14 cellular contexts compared by ENCODE assay signal in genomic region chr11:61165785-61166184, GRCh38. TPM values are rescaled to one million over a fixed set of nuclear protein-coding genes. Genes with fewer than 3 reads are reported as not detected.
DNase-seq lines count a peak whose midpoint lies in the region; ATAC-seq, FAIRE-seq and TF ChIP-seq lines count a peak whose summit lies in the region.
"Not testable (repeated sequence)": the region's sequence is repeated elsewhere in the genome, so short reads cannot be mapped to it uniquely, and the experiment has no call there.
"Had no signal": no experiment of that assay in that cellular context is flagged by ENCODE, and none has a peak within 500 bp of the region (broad histone marks: within the 10 kb centered on the region; RNA-seq: fewer than 3 reads in every experiment).

No MANE protein-coding gene starts in this region.

- not testable (repeated sequence) for H3K79me2 ChIP-seq in HepG2 (ENCODE audit: insufficient read depth, low read length)

- TF ChIP-seq POLR2A in HepG2 (IDR thresholded peaks at IDR 0.05; ENCODE audit: insufficient read depth in 1 of 2, low read depth in 2 of 2, low read length in 2 of 2), result not testable (repeated sequence)

- TF ChIP-seq RAD21 in HepG2 (CRISPR knock-in tag; IDR thresholded peaks at IDR 0.05), result not testable (repeated sequence)

- intact Hi-C loops in CD14-positive monocyte (cut with micrococcal nuclease), result loop anchor here (10.0 kb wide), 2 partner anchors 101 to 259 kb away; partner anchors contain the start of gene CPSF7 (in 1 of the 2)
- intact Hi-C loops in HepG2 (cut with micrococcal nuclease; ENCODE audit: unreplicated experiment), result not testable (repeated sequence)

- H3K4me3 Mint-ChIP-seq in CD14-positive monocyte (peak overlapping the region; percentile 34 to 84), endodermal cell (peak overlapping the region; percentile 1)
- not testable (repeated sequence) for H3K4me3 Mint-ChIP-seq in activated T-helper 17 cell treated with anti-CD3 and anti-CD28 coated beads, Interleukin-2, amount 50 U/mL, for 72 hours; progenitor cell of endocrine pancreas (ENCODE audit: low read depth); stimulated activated naive B cell treated with anti-CD40 and anti-IgM and Interleukin-4, amounts not matched to agents 10 μg/mL and 1 μg/mL and 100 μg/mL, for 72 hours

- CTCF ChIA-PET in HepG2 (lab: Yijun Ruan, JAX; ENCODE audit: low intra/inter-chr PET ratio, low total read pairs), result not testable (repeated sequence)

- peak overlapping the region; percentile 44 for H3K4me3 ChIP-seq in HL-60 (replicated peaks; ENCODE audit: insufficient read depth, low read length)
- not testable (repeated sequence) for H3K4me3 ChIP-seq in endodermal cell (ENCODE audit: low read length)
- peak overlapping the region in 1 of 3 experiments; percentile 21; a peak in 1 of 6 replicates for H3K4me3 ChIP-seq in HepG2 (replicated peaks in 1 of 3; ENCODE audit: insufficient read depth in 1 of 3, low read depth in 2 of 3, low read length in 3 of 3)

- in situ Hi-C loops in HepG2 (cut with HindIII; ENCODE audit: extremely low pct_ligation_motif_present, low pct_unique_long_range_greater_than_20kb), result not testable (repeated sequence)

- not testable (repeated sequence) for TF ChIP-seq EP300 in HepG2 (IDR thresholded peaks at IDR 0.05; ENCODE audit: low read depth in 2 of 2, low read length in 2 of 2); HepG2 (CRISPR knock-in tag; IDR thresholded peaks at IDR 0.05; ENCODE audit: borderline replicate concordance)

- H3K4me1 Mint-ChIP-seq in CD14-positive monocyte (peaks cover 68% of the 10 kb centered on the region), endodermal cell (peaks cover 25% of the 10 kb centered on the region), progenitor cell of endocrine pancreas (ENCODE audit: low read depth) (peaks cover 20% of the 10 kb centered on the region)
- peaks cover 15% of the 10 kb centered on the region for H3K4me1 Mint-ChIP-seq in activated T-helper 17 cell treated with anti-CD3 and anti-CD28 coated beads, Interleukin-2, amount 50 U/mL, for 72 hours
- peaks cover 37 to 56% of the 10 kb centered on the region in 2 donors for H3K4me1 Mint-ChIP-seq in stimulated activated naive B cell treated with anti-CD40 and anti-IgM and Interleukin-4, amounts not matched to agents 10 μg/mL and 1 μg/mL and 100 μg/mL, for 72 hours

- H3K9me3 ChIP-seq in endodermal cell (ENCODE audit: control insufficient read depth, low read length); HepG2 (ENCODE audit: low read length): not testable (repeated sequence)

- peak overlapping the region; percentile 79 for H3K4me2 ChIP-seq in HepG2 (ENCODE audit: low read depth, low read length)

- TF ChIP-seq CTCF in CD14-positive monocyte (IDR thresholded peaks at IDR 0.05); HL-60 (IDR thresholded peaks at IDR 0.05; ENCODE audit: insufficient read depth, low read length); VCaP (conservative IDR thresholded peaks at IDR 0.05); endodermal cell (conservative IDR thresholded peaks at IDR 0.05); HepG2 (CRISPR knock-in tag; IDR thresholded peaks at IDR 0.05); progenitor cell of endocrine pancreas (IDR thresholded peaks at IDR 0.05; ENCODE audit: unreplicated experiment): not testable (repeated sequence)

- H4K20me1 ChIP-seq in HepG2 (ENCODE audit: insufficient read depth, low read length), result not testable (repeated sequence)

- DNase-seq in CD14-positive monocyte (ENCODE audit: low spot score); HL-60 (ENCODE audit: low read depth in 1 of 2, low spot score in 1 of 2); endodermal cell; HepG2 (ENCODE audit: low spot score); progenitor cell of endocrine pancreas (ENCODE audit: low spot score, unreplicated experiment); stimulated activated naive B cell treated with anti-CD40 and anti-IgM and Interleukin-4, amounts not matched to agents 10 μg/mL and 1 μg/mL and 100 μg/mL, for 72 hours: not testable (repeated sequence)

- WGBS in endodermal cell (ENCODE audit: insufficient coverage in 1 of 2, insufficient read length in 1 of 2), 2 experiments, result 70% methylated on average over 2 of the region's 7 CpGs; no CpG with 5 or more reads in 1 of the 2 experiments
- WGBS in HepG2 (ENCODE audit: low lambda C conversion rate), result 0% methylated on average over 2 of the region's 7 CpGs

- POLR2A ChIA-PET in HepG2 (lab: Yijun Ruan, JAX), result not testable (repeated sequence)

- not testable (repeated sequence) for H3K4me1 ChIP-seq in endodermal cell (ENCODE audit: control insufficient read depth, insufficient read depth, low read length)
- peaks cover 41% of the 10 kb centered on the region for H3K4me1 ChIP-seq in HepG2 (ENCODE audit: insufficient read depth, low read length)

- H3K9me3 Mint-ChIP-seq in CD14-positive monocyte, result peaks cover 3 to 16% (median 13%) of the 10 kb centered on the region in 7 donors
- H3K9me3 Mint-ChIP-seq in activated T-helper 17 cell treated with anti-CD3 and anti-CD28 coated beads, Interleukin-2, amount 50 U/mL, for 72 hours; progenitor cell of endocrine pancreas (ENCODE audit: low read depth): not testable (repeated sequence)
- peaks cover 13% of the 10 kb centered on the region for H3K9me3 Mint-ChIP-seq in endodermal cell
- H3K9me3 Mint-ChIP-seq in stimulated activated naive B cell treated with anti-CD40 and anti-IgM and Interleukin-4, amounts not matched to agents 10 μg/mL and 1 μg/mL and 100 μg/mL, for 72 hours, result peaks cover 7 to 12% of the 10 kb centered on the region in 2 donors

- not testable (repeated sequence) for H3K36me3 Mint-ChIP-seq in CD14-positive monocyte; activated T-helper 17 cell treated with anti-CD3 and anti-CD28 coated beads, Interleukin-2, amount 50 U/mL, for 72 hours (ENCODE audit: low read depth); endodermal cell (ENCODE audit: low read depth); progenitor cell of endocrine pancreas (ENCODE audit: insufficient read depth)
- peaks cover 11 to 12% of the 10 kb centered on the region in 2 donors for H3K36me3 Mint-ChIP-seq in stimulated activated naive B cell treated with anti-CD40 and anti-IgM and Interleukin-4, amounts not matched to agents 10 μg/mL and 1 μg/mL and 100 μg/mL, for 72 hours

- H3K36me3 ChIP-seq in endodermal cell (ENCODE audit: control insufficient read depth, insufficient read depth, low read length); HepG2 (replicated peaks in 1 of 2; ENCODE audit: control insufficient read depth in 1 of 2, insufficient read depth in 2 of 2, low read length in 2 of 2): not testable (repeated sequence)

- H2AFZ ChIP-seq in HepG2 (ENCODE audit: low read length), result not testable (repeated sequence)

- not testable (repeated sequence) for BruUV-seq in HepG2 (replicated peaks; lab: Mats Ljungman, UMichigan)

- not testable (repeated sequence) for FAIRE-seq in HepG2 (lab: Jason Lieb, UNC)

- H3K27ac ChIP-seq in HL-60 (replicated peaks), result peak overlapping the region; percentile 99
- H3K27ac ChIP-seq in VCaP, result peak overlapping the region; percentile 42
- H3K27ac ChIP-seq in endodermal cell (ENCODE audit: low read depth, low read length); HepG2 (ENCODE audit: extremely low read length, insufficient read depth, low read length): not testable (repeated sequence)

- not testable (repeated sequence) for H3K27me3 Mint-ChIP-seq in CD14-positive monocyte (ENCODE audit: low read depth in 3 of 3); activated T-helper 17 cell treated with anti-CD3 and anti-CD28 coated beads, Interleukin-2, amount 50 U/mL, for 72 hours; progenitor cell of endocrine pancreas; stimulated activated naive B cell treated with anti-CD40 and anti-IgM and Interleukin-4, amounts not matched to agents 10 μg/mL and 1 μg/mL and 100 μg/mL, for 72 hours
- H3K27me3 Mint-ChIP-seq in endodermal cell (ENCODE audit: insufficient read depth), result peaks cover 10% of the 10 kb centered on the region

- not testable (repeated sequence) for ATAC-seq in activated T-helper 17 cell treated with anti-CD3 and anti-CD28 coated beads, Interleukin-2, amount 50 U/mL, for 72 hours (replicated peaks); HepG2; stimulated activated naive B cell treated with anti-CD40 and anti-IgM and Interleukin-4, amounts not matched to agents 10 μg/mL and 1 μg/mL and 100 μg/mL, for 72 hours (replicated peaks)

- not testable (repeated sequence) for H3K9ac ChIP-seq in endodermal cell (ENCODE audit: extremely low read depth, low read length, poor library complexity, severe bottlenecking); HepG2 (ENCODE audit: insufficient read depth, low read depth, low read length)

- H3K27me3 ChIP-seq in HL-60 (ENCODE audit: insufficient read depth, poor library complexity, severe bottlenecking); endodermal cell (ENCODE audit: control insufficient read depth, insufficient read depth, low read length, poor library complexity, severe bottlenecking); HepG2 (ENCODE audit: control insufficient read depth in 1 of 2, insufficient read depth in 2 of 2, low read length in 2 of 2): not testable (repeated sequence)

- peak overlapping the region; percentile 99 to 100 (median 100) for H3K27ac Mint-ChIP-seq in CD14-positive monocyte
- peak overlapping the region; percentile 71 for H3K27ac Mint-ChIP-seq in activated T-helper 17 cell treated with anti-CD3 and anti-CD28 coated beads, Interleukin-2, amount 50 U/mL, for 72 hours
- H3K27ac Mint-ChIP-seq in endodermal cell, result peak overlapping the region; percentile 32
- H3K27ac Mint-ChIP-seq in progenitor cell of endocrine pancreas, result peak overlapping the region; percentile 77
- peak overlapping the region; percentile 62 for H3K27ac Mint-ChIP-seq in stimulated activated naive B cell treated with anti-CD40 and anti-IgM and Interleukin-4, amounts not matched to agents 10 μg/mL and 1 μg/mL and 100 μg/mL, for 72 hours

RNA-seq across cellular contexts. Expression of gene VPS37C, which starts 4.6 kb away (rescaled TPM):
- 1 to 10 TPM; 1.9 to 3.8 TPM for polyA plus RNA-seq in CD14-positive monocyte
- total RNA-seq in activated T-helper 17 cell treated with anti-CD3 and anti-CD28 coated beads, Interleukin-2, amount 50 U/mL, for 72 hours, result 10 to 100 TPM in 1 of 2 donors, 1 to 10 TPM in 1; 9.7 to 14.5 TPM
- total RNA-seq in endodermal cell, result 10 to 100 TPM; 23.9 to 26.7 TPM
- 23.6 TPM for polyA plus RNA-seq in endodermal cell (2013, experiment 1 of 2)
- polyA plus RNA-seq in endodermal cell (2013, experiment 2 of 2), result 20.3 TPM
- total RNA-seq in HepG2 (2016; rRNA removed; fragmentation: Illumina TruSeq; extraction: Trizol), result 8.0 and 8.8 TPM in 2 replicates
- 5.5 and 8.1 TPM in 2 replicates for total RNA-seq in HepG2 (2016; cell fraction: cytosol; rRNA removed; fragmentation: Illumina TruSeq; extraction: Trizol; ENCODE audit: low read depth)
- total RNA-seq in HepG2 (2016; cell fraction: insoluble cytoplasmic fraction; rRNA removed; fragmentation: Illumina TruSeq; extraction: Trizol), result 6.1 and 10.4 TPM in 2 replicates
- total RNA-seq in HepG2 (2016; cell fraction: membrane; rRNA removed; fragmentation: Illumina TruSeq; extraction: Trizol), result 9.9 and 11.8 TPM in 2 replicates
- total RNA-seq in HepG2 (2016; cell fraction: nucleus; rRNA removed; fragmentation: Illumina TruSeq; extraction: Trizol), result 6.8 and 8.7 TPM in 2 replicates
- polyA plus RNA-seq in HepG2 (2011; rRNA removed), result 7.5 and 8.8 TPM in 2 replicates
- polyA plus RNA-seq in HepG2 (2011; cell fraction: cytosol; rRNA removed), result 7.1 and 8.8 TPM in 2 replicates
- polyA plus RNA-seq in HepG2 (2011; cell fraction: nucleus; rRNA removed), result 17.8 and 18.7 TPM in 2 replicates
- polyA plus RNA-seq in HepG2 (2012), result 9.1 and 10.1 TPM in 2 replicates
- 3.4 and 4.2 TPM in 2 replicates for polyA plus RNA-seq in HepG2 (2016; cell fraction: cytosol; fragmentation: Illumina TruSeq; extraction: Trizol; ENCODE audit: low read depth)
- polyA plus RNA-seq in HepG2 (2016; cell fraction: insoluble cytoplasmic fraction; fragmentation: Illumina TruSeq; extraction: Trizol; ENCODE audit: low read depth), result 8.1 and 12.2 TPM in 2 replicates
- polyA plus RNA-seq in HepG2 (2016; cell fraction: membrane; fragmentation: Illumina TruSeq; extraction: Trizol; ENCODE audit: low read depth), result 8.7 and 10.6 TPM in 2 replicates
- 14.6 and 15.9 TPM in 2 replicates for polyA plus RNA-seq in HepG2 (2016; cell fraction: nucleus; fragmentation: Illumina TruSeq; extraction: Trizol; ENCODE audit: insufficient read depth, low read depth)
- 9.3 and 11.0 TPM in 2 replicates for polyA minus RNA-seq in HepG2 (2011; rRNA and poly(A)+ RNA removed; ENCODE audit: low replicate concordance)
- polyA minus RNA-seq in HepG2 (2011; cell fraction: cytosol; rRNA and poly(A)+ RNA removed), result 2.6 and 4.1 TPM in 2 replicates
- 7.6 and 10.3 TPM in 2 replicates for polyA minus RNA-seq in HepG2 (2011; cell fraction: nucleus; rRNA and poly(A)+ RNA removed)
- total RNA-seq in progenitor cell of endocrine pancreas, result 28.1 and 30.8 TPM in 2 replicates

RNA-seq across cellular contexts. Expression of gene PGA3, which starts 37.5 kb away (rescaled TPM):
- polyA plus RNA-seq in CD14-positive monocyte, result 1 to 10 TPM; 1.4 to 4.1 TPM
- not detected for total RNA-seq in activated T-helper 17 cell treated with anti-CD3 and anti-CD28 coated beads, Interleukin-2, amount 50 U/mL, for 72 hours
- total RNA-seq in endodermal cell, result not detected
- 0.21 TPM for polyA plus RNA-seq in endodermal cell (2013, experiment 1 of 2)
- 0.46 TPM for polyA plus RNA-seq in endodermal cell (2013, experiment 2 of 2)
- total RNA-seq in HepG2 (2016; rRNA removed; fragmentation: Illumina TruSeq; extraction: Trizol), result not detected in 2 replicates
- not detected in 2 replicates for total RNA-seq in HepG2 (2016; cell fraction: cytosol; rRNA removed; fragmentation: Illumina TruSeq; extraction: Trizol; ENCODE audit: low read depth)
- total RNA-seq in HepG2 (2016; cell fraction: insoluble cytoplasmic fraction; rRNA removed; fragmentation: Illumina TruSeq; extraction: Trizol), result not detected in 2 replicates
- not detected in 2 replicates for total RNA-seq in HepG2 (2016; cell fraction: membrane; rRNA removed; fragmentation: Illumina TruSeq; extraction: Trizol)
- not detected in 2 replicates for total RNA-seq in HepG2 (2016; cell fraction: nucleus; rRNA removed; fragmentation: Illumina TruSeq; extraction: Trizol)
- not detected in 2 replicates for polyA plus RNA-seq in HepG2 (2011; rRNA removed)
- polyA plus RNA-seq in HepG2 (2011; cell fraction: cytosol; rRNA removed), result not detected in 2 replicates
- polyA plus RNA-seq in HepG2 (2011; cell fraction: nucleus; rRNA removed), result not detected in 2 replicates
- polyA plus RNA-seq in HepG2 (2012), result not detected in 2 replicates
- not detected in 2 replicates for polyA plus RNA-seq in HepG2 (2016; cell fraction: cytosol; fragmentation: Illumina TruSeq; extraction: Trizol; ENCODE audit: low read depth)
- not detected in 2 replicates for polyA plus RNA-seq in HepG2 (2016; cell fraction: insoluble cytoplasmic fraction; fragmentation: Illumina TruSeq; extraction: Trizol; ENCODE audit: low read depth)
- polyA plus RNA-seq in HepG2 (2016; cell fraction: membrane; fragmentation: Illumina TruSeq; extraction: Trizol; ENCODE audit: low read depth), result not detected in 2 replicates
- not detected in 2 replicates for polyA plus RNA-seq in HepG2 (2016; cell fraction: nucleus; fragmentation: Illumina TruSeq; extraction: Trizol; ENCODE audit: insufficient read depth, low read depth)
- polyA minus RNA-seq in HepG2 (2011; rRNA and poly(A)+ RNA removed; ENCODE audit: low replicate concordance), result not detected in 2 replicates
- not detected in 2 replicates for polyA minus RNA-seq in HepG2 (2011; cell fraction: cytosol; rRNA and poly(A)+ RNA removed)
- not detected in 2 replicates for polyA minus RNA-seq in HepG2 (2011; cell fraction: nucleus; rRNA and poly(A)+ RNA removed)
- total RNA-seq in progenitor cell of endocrine pancreas, result not detected in 2 replicates
- total RNA-seq: CD4-positive, CD25-positive, alpha-beta regulatory T cell; CD8-positive, alpha-beta T cell; GM23338; H4; H9 had no signal
- polyA plus RNA-seq: A549; CD4-positive, CD25-positive, alpha-beta regulatory T cell had no signal

RNA-seq across cellular contexts. Expression of gene PGA4, which starts 56.4 kb away (rescaled TPM):
- polyA plus RNA-seq in CD14-positive monocyte (10 to 100 TPM in 1 of 2 donors, 1 to 10 TPM in 1; 1.5 to 33.5 TPM), HepG2 (2011; rRNA removed) (not detected in 2 replicates)
- not detected for total RNA-seq in activated T-helper 17 cell treated with anti-CD3 and anti-CD28 coated beads, Interleukin-2, amount 50 U/mL, for 72 hours
- total RNA-seq in endodermal cell (under 1 TPM in 1 of 2 donors, not detected in 1; 0.62 TPM), HepG2 (2016; rRNA removed; fragmentation: Illumina TruSeq; extraction: Trizol) (not detected in 2 replicates), progenitor cell of endocrine pancreas (0.36 and 0.81 TPM in 2 replicates)
- 0.21 TPM for polyA plus RNA-seq in endodermal cell (2013, experiment 1 of 2)
- not detected for polyA plus RNA-seq in endodermal cell (2013, experiment 2 of 2)
- total RNA-seq in HepG2 (2016; cell fraction: cytosol; rRNA removed; fragmentation: Illumina TruSeq; extraction: Trizol; ENCODE audit: low read depth), result not detected in 2 replicates
- not detected in 2 replicates for total RNA-seq in HepG2 (2016; cell fraction: insoluble cytoplasmic fraction; rRNA removed; fragmentation: Illumina TruSeq; extraction: Trizol)
- not detected in 2 replicates for total RNA-seq in HepG2 (2016; cell fraction: membrane; rRNA removed; fragmentation: Illumina TruSeq; extraction: Trizol)
- total RNA-seq in HepG2 (2016; cell fraction: nucleus; rRNA removed; fragmentation: Illumina TruSeq; extraction: Trizol), result not detected in 2 replicates
- polyA plus RNA-seq in HepG2 (2011; cell fraction: cytosol; rRNA removed), result not detected in 2 replicates
- not detected in 2 replicates for polyA plus RNA-seq in HepG2 (2011; cell fraction: nucleus; rRNA removed)
- polyA plus RNA-seq in HepG2 (2012), result 0.17 TPM in 1 of 2 replicates, not detected in the other
- polyA plus RNA-seq in HepG2 (2016; cell fraction: cytosol; fragmentation: Illumina TruSeq; extraction: Trizol; ENCODE audit: low read depth), result not detected in 2 replicates
- polyA plus RNA-seq in HepG2 (2016; cell fraction: insoluble cytoplasmic fraction; fragmentation: Illumina TruSeq; extraction: Trizol; ENCODE audit: low read depth), result not detected in 2 replicates
- polyA plus RNA-seq in HepG2 (2016; cell fraction: membrane; fragmentation: Illumina TruSeq; extraction: Trizol; ENCODE audit: low read depth), result not detected in 2 replicates
- polyA plus RNA-seq in HepG2 (2016; cell fraction: nucleus; fragmentation: Illumina TruSeq; extraction: Trizol; ENCODE audit: insufficient read depth, low read depth), result not detected in 2 replicates
- polyA minus RNA-seq in HepG2 (2011; rRNA and poly(A)+ RNA removed; ENCODE audit: low replicate concordance), result 0.04 TPM in 1 of 2 replicates, not detected in the other
- not detected in 2 replicates for polyA minus RNA-seq in HepG2 (2011; cell fraction: cytosol; rRNA and poly(A)+ RNA removed)
- not detected in 2 replicates for polyA minus RNA-seq in HepG2 (2011; cell fraction: nucleus; rRNA and poly(A)+ RNA removed)
- total RNA-seq: CD4-positive, CD25-positive, alpha-beta regulatory T cell; CD8-positive, alpha-beta T cell; GM23338; H4; H9 had no signal
- polyA plus RNA-seq: A549; CD4-positive, CD25-positive, alpha-beta regulatory T cell had no signal

Comparison
In these comparisons a context has a peak if more than half of its experiments do, and no peak if none do; other contexts are left out.
1. H3K27ac Mint-ChIP-seq: peak in every context shown above with its lines; median percentile 100 in CD14-positive monocyte; 77 in progenitor cell of endocrine pancreas; 71 in activated T-helper 17 cell treated with anti-CD3 and anti-CD28 coated beads, Interleukin-2, amount 50 U/mL, for 72 hours; 62 in stimulated activated naive B cell treated with anti-CD40 and anti-IgM and Interleukin-4, amounts not matched to agents 10 μg/mL and 1 μg/mL and 100 μg/mL, for 72 hours; 32 in endodermal cell.